ENCODE assay signal across 23 cellular contexts in genomic region chr3:8507496-8507895, GRCh38. TPM values are rescaled to one million over a fixed set of nuclear protein-coding genes. Genes with fewer than 3 reads are reported as not detected.
A peak's percentile ranks its signal among the peaks of the same experiment; 100 is the strongest.
DNase-seq lines count a peak whose midpoint lies in the region; ATAC-seq, FAIRE-seq and TF ChIP-seq lines count a peak whose summit lies in the region.
"Had no signal": no experiment of that assay in that cellular context is flagged by ENCODE, and none has a peak within 500 bp of the region (broad histone marks: within the 10 kb centered on the region; RNA-seq: fewer than 3 reads in every experiment).

No MANE protein-coding gene starts in this region.

- H3K27ac ChIP-seq in stomach = peak overlapping the region in 3 of 5 donors; percentile 77 to 80 (median 79)
- no peak overlapping the region for H3K27ac ChIP-seq in kidney (ENCODE audit: low read depth in 2 of 2, low read length in 2 of 2)
- no peak overlapping the region for H3K27ac ChIP-seq in body of pancreas
- H3K27ac ChIP-seq: SJSA1 had no signal

- H3K9me3 ChIP-seq in stomach (no peaks in the 10 kb centered on the region), kidney (ENCODE audit: control insufficient read depth in 1 of 2, low read length in 2 of 2) (no peaks in the 10 kb centered on the region), body of pancreas (no peaks in the 10 kb centered on the region)
- H3K9me3 ChIP-seq: SJSA1, testis had no signal

- peak; percentile 8 for DNase-seq in fibroblast of mammary gland (ENCODE audit: low read depth)
- DNase-seq in stomach = no peak
- no peak for DNase-seq in kidney
- no peak for DNase-seq in body of pancreas
- no peak for DNase-seq in NCI-H2081 (lab: John Stamatoyannopoulos, UW)
- no peak for DNase-seq in NCI-H82 treated with DMSO at 0.1 percent for 48 hours (lab: John Stamatoyannopoulos, UW; ENCODE audit: unreplicated experiment)
- DNase-seq: activated CD4-positive, alpha-beta memory T cell treated with anti-CD3 and anti-CD28 coated beads, Interleukin-2, amount 10 ng/mL, durations not matched to agents 7 days and 5 days; activated naive CD4-positive, alpha-beta T cell treated with anti-CD3 and anti-CD28 coated beads, Interleukin-2, amount 10 ng/mL, durations not matched to agents 7 days and 5 days; activated T-cell treated with anti-CD3 and anti-CD28 coated beads, Interleukin-2, amount 50 U/mL, for 1 hour; CD8-positive, alpha-beta memory T cell; hypothalamus; midbrain; NCI-H1694; NCI-H345; T-helper 2 cell; testis had no signal

- TF ChIP-seq POLR2A in stomach (IDR thresholded peaks at IDR 0.05) = no peak
- TF ChIP-seq POLR2A in body of pancreas (IDR thresholded peaks at IDR 0.05) = no peak

- 51 to 70% (median 59%) methylated on average over 3 of the region's 3 CpGs for WGBS in stomach, 5 donors
- 59 to 66% methylated on average over 3 of the region's 3 CpGs for WGBS in body of pancreas, 2 donors

- TF ChIP-seq CTCF in fibroblast of mammary gland (conservative IDR thresholded peaks at IDR 0.05; ENCODE audit: control insufficient read depth, insufficient read depth, low read depth, low read length) (no peak), stomach (IDR thresholded peaks at IDR 0.05) (no peak), kidney (IDR thresholded peaks at IDR 0.05; ENCODE audit: borderline replicate concordance, extremely low read depth, insufficient read depth) (no peak), body of pancreas (IDR thresholded peaks at IDR 0.05) (no peak)

- no peak overlapping the region for H3K9ac ChIP-seq in kidney (ENCODE audit: low read length in 2 of 2)

- H3K27me3 ChIP-seq in stomach = no peaks in the 10 kb centered on the region
- H3K27me3 ChIP-seq in body of pancreas = no peaks in the 10 kb centered on the region
- H3K27me3 ChIP-seq: SJSA1, testis had no signal

- intact Hi-C loops in stomach (cut with DNase I; ENCODE audit: low total_unique reads) = no loop called here
- intact Hi-C loops in kidney (cut with DNase I) = no loop called here
- intact Hi-C loops in body of pancreas (cut with DNase I) = no loop called here

- H3K4me1 ChIP-seq in stomach = peaks cover 35 to 71% (median 52%) of the 10 kb centered on the region in 4 donors
- H3K4me1 ChIP-seq in kidney (ENCODE audit: control insufficient read depth in 1 of 2, insufficient read depth in 1 of 2, low read depth in 1 of 2, low read length in 2 of 2) = peaks cover 29 to 40% of the 10 kb centered on the region in 2 donors
- peaks cover 49% of the 10 kb centered on the region for H3K4me1 ChIP-seq in body of pancreas

- no peak for TF ChIP-seq EP300 in stomach (IDR thresholded peaks at IDR 0.05)

- no peak for FAIRE-seq in kidney (lab: Jason Lieb, UNC)
- FAIRE-seq: endothelial cell of umbilical vein, GM18507, keratinocyte had no signal

- no peak overlapping the region for H3K4me3 ChIP-seq in fibroblast of mammary gland (ENCODE audit: control insufficient read depth, low read depth, low read length)
- peak overlapping the region in 1 of 4 donors; percentile 41 for H3K4me3 ChIP-seq in stomach
- H3K4me3 ChIP-seq in kidney (ENCODE audit: low read length in 2 of 2) = no peak overlapping the region
- no peak overlapping the region for H3K4me3 ChIP-seq in body of pancreas
- H3K4me3 ChIP-seq: SJSA1, testis had no signal

- peaks cover 0 to 7% (median 2%) of the 10 kb centered on the region in 4 donors for H3K36me3 ChIP-seq in stomach
- H3K36me3 ChIP-seq in kidney (ENCODE audit: control insufficient read depth in 1 of 2, insufficient read depth in 2 of 2, low read length in 2 of 2) = no peaks in the 10 kb centered on the region
- no peaks in the 10 kb centered on the region for H3K36me3 ChIP-seq in body of pancreas (replicated peaks in 1 of 2; ENCODE audit: insufficient read depth in 1 of 2, low read depth in 2 of 2)
- H3K36me3 ChIP-seq: SJSA1 had no signal

- ATAC-seq in GM18502 (IDR thresholded peaks at IDR 0.05; ENCODE audit: poor library complexity, unreplicated experiment) = peak; percentile 40
- ATAC-seq in HG02798 (IDR thresholded peaks at IDR 0.05; ENCODE audit: poor library complexity, unreplicated experiment) = peak; percentile 28
- no peak for ATAC-seq in body of pancreas
- ATAC-seq: WTC11 had no signal

RNA-seq across cellular contexts. Expression of gene LMCD1, which starts 5.9 kb away (rescaled TPM):
- total RNA-seq in stomach = 10 to 100 TPM in 3 of 5 donors, under 1 TPM in 2; 0.58 to 42.3 (median 17.4) TPM
- 10 to 100 TPM; 21.0 to 60.2 (median 45.5) TPM for polyA plus RNA-seq in stomach
- total RNA-seq in kidney = 65.4 TPM
- 24.3 TPM for polyA plus RNA-seq in kidney (ENCODE audit: insufficient read depth, low read depth, low replicate concordance)
- 10 to 100 TPM; 10.9 to 32.4 TPM for total RNA-seq in body of pancreas

Comparison
In these comparisons a context has a peak if more than half of its experiments do, and no peak if none do; other contexts are left out.
1. H3K27ac ChIP-seq: peak in stomach (3 of 5); none in kidney (0 of 2) and body of pancreas (0 of 4).